ENCODE assay signal across 9 cellular contexts in genomic region chr22:38311331-38311635, GRCh38. TPM values are rescaled to one million over a fixed set of nuclear protein-coding genes. Genes with fewer than 3 reads are reported as not detected.
A peak's percentile ranks its signal among the peaks of the same experiment; 100 is the strongest.
DNase-seq lines count a peak whose midpoint lies in the region; ATAC-seq and TF ChIP-seq lines count a peak whose summit lies in the region.
"Had no signal": no experiment of that assay in that cellular context is flagged by ENCODE, and none has a peak within 500 bp of the region (broad histone marks: within the 10 kb centered on the region; RNA-seq: fewer than 3 reads in every experiment).

No MANE protein-coding gene starts in this region.

- TF ChIP-seq CTCF in esophagus squamous epithelium (IDR thresholded peaks at IDR 0.05) = no peak
- TF ChIP-seq CTCF in spleen (IDR thresholded peaks at IDR 0.05 in 8 of 11, conservative IDR thresholded peaks at IDR 0.05 in 3 of 11) = no peak

- H3K27me3 ChIP-seq in esophagus squamous epithelium (no peaks in the 10 kb centered on the region), spleen (replicated peaks in 1 of 7) (peaks cover 0 to 2% (median 0%) of the 10 kb centered on the region in 7 donors)

- ATAC-seq in GM18861 (IDR thresholded peaks at IDR 0.05; ENCODE audit: unreplicated experiment) (peak; percentile 40), T-helper 17 cell (no peak), GM19452 (IDR thresholded peaks at IDR 0.05; ENCODE audit: unreplicated experiment) (no peak), HG02938 (IDR thresholded peaks at IDR 0.05; ENCODE audit: unreplicated experiment) (no peak), HG03135 (IDR thresholded peaks at IDR 0.05; ENCODE audit: unreplicated experiment) (no peak)

- peak overlapping the region; percentile 63 to 99 (median 88) for H3K27ac ChIP-seq in esophagus squamous epithelium
- H3K27ac ChIP-seq in spleen = peak overlapping the region; percentile 9 to 97 (median 78)

- WGBS in esophagus squamous epithelium, 2 donors = 60 to 73% methylated on average over 4 to 5 of the region's 5 CpGs
- WGBS in spleen, 5 donors = 56 to 68% (median 66%) methylated on average over 5 of the region's 5 CpGs

- no peaks in the 10 kb centered on the region for H3K9me3 ChIP-seq in T-helper 17 cell (ENCODE audit: control insufficient read depth, low read length, poor library complexity, severe bottlenecking)
- no peaks in the 10 kb centered on the region for H3K9me3 ChIP-seq in esophagus squamous epithelium
- H3K9me3 ChIP-seq in spleen = no peaks in the 10 kb centered on the region

- no peaks in the 10 kb centered on the region for H3K36me3 Mint-ChIP-seq in T-helper 17 cell (ENCODE audit: low read depth)

- intact Hi-C loops in esophagus squamous epithelium (cut with DNase I) = no loop called here
- intact Hi-C loops in spleen (cut with DNase I; ENCODE audit: low total_unique reads) = no loop called here

- peaks cover 61% of the 10 kb centered on the region for H3K4me1 Mint-ChIP-seq in T-helper 17 cell

- peaks cover 48 to 99% (median 68%) of the 10 kb centered on the region in 3 donors for H3K4me1 ChIP-seq in esophagus squamous epithelium
- H3K4me1 ChIP-seq in spleen = peaks cover 48 to 100% (median 90%) of the 10 kb centered on the region in 6 donors

- no peak overlapping the region for H3K4me3 ChIP-seq in esophagus squamous epithelium
- H3K4me3 ChIP-seq in spleen = no peak overlapping the region

- H3K27me3 Mint-ChIP-seq in T-helper 17 cell = no peaks in the 10 kb centered on the region

- H3K4me3 Mint-ChIP-seq in T-helper 17 cell = no peak overlapping the region

- no peak for TF ChIP-seq POLR2A in esophagus squamous epithelium (IDR thresholded peaks at IDR 0.05)
- TF ChIP-seq POLR2A in spleen (IDR thresholded peaks at IDR 0.05) = no peak

- H3K36me3 ChIP-seq in esophagus squamous epithelium = peaks cover 0 to 51% (median 0%) of the 10 kb centered on the region in 3 donors
- H3K36me3 ChIP-seq in spleen = peaks cover 0 to 62% (median 6%) of the 10 kb centered on the region in 6 donors

- H3K27ac Mint-ChIP-seq in T-helper 17 cell = peak overlapping the region; percentile 77

- no peak for DNase-seq in T-helper 17 cell
- DNase-seq in esophagus squamous epithelium (lab: John Stamatoyannopoulos, UW) = no peak
- no peak for DNase-seq in spleen
- DNase-seq: mesendoderm; stimulated activated CD4-positive, alpha-beta T cell treated with anti-CD3 and anti-CD28 coated beads, Interleukin-4, amount 100 ng/mL, for 24 hours had no signal

RNA-seq across cellular contexts. Expression of gene CSNK1E, which starts 6.0 kb away (rescaled TPM):
- total RNA-seq in T-helper 17 cell (100 to 1,000 TPM; 157 to 174 TPM), esophagus squamous epithelium (10 to 100 TPM; 40.8 to 94.4 (median 55.9) TPM), spleen (100 to 1,000 TPM in 5 of 7 donors, 10 to 100 TPM in 2; 59.0 to 157 (median 110) TPM)
- 10 to 100 TPM; 32.8 to 73.9 (median 49.0) TPM for polyA plus RNA-seq in spleen

RNA-seq across cellular contexts. Expression of gene TMEM184B, which starts 38.5 kb away (rescaled TPM):
- 10 to 100 TPM; 53.3 TPM for total RNA-seq in T-helper 17 cell
- total RNA-seq in esophagus squamous epithelium = 10 to 100 TPM; 22.5 to 55.1 (median 28.3) TPM
- total RNA-seq in spleen = 100 to 1,000 TPM in 1 of 7 donors, 10 to 100 TPM in 6; 37.1 to 105 (median 65.6) TPM
- 10 to 100 TPM in 1 of 3 donors, 1 to 10 TPM in 2; 5.0 to 18.3 (median 7.9) TPM for polyA plus RNA-seq in spleen
